ENCODE assay signal across 9 cellular contexts in the genomic region with DNA sequence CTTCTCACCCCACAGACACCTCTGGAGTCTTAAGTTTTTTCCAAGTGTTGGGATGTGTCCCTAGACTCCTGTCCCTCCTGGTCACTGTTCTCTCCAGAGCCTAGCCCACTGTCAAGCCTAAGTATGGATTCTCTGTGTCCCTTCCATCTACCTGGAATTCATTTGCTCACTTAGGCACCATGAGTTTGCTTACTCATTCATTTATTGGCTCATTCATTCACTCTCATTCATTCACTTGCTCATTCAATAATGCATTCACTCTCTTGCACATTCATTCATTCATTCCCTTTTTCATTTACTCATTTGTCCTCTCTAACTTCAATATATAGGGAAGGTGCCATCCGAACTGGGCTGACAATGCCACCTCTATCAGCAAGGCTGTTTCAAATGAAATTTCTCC. TPM values are rescaled to one million over a fixed set of nuclear protein-coding genes. Genes with fewer than 3 reads are reported as not detected.
A peak's percentile ranks its signal among the peaks of the same experiment; 100 is the strongest.
DNase-seq lines count a peak whose midpoint lies in the region; ATAC-seq and TF ChIP-seq lines count a peak whose summit lies in the region.
"Had no signal": no experiment of that assay in that cellular context is flagged by ENCODE, and none has a peak within 500 bp of the region (broad histone marks: within the 10 kb centered on the region; RNA-seq: fewer than 3 reads in every experiment).

No MANE protein-coding gene starts in this region.

- H3K27me3 ChIP-seq in smooth muscle cell (ENCODE audit: low read depth), result no peaks in the 10 kb centered on the region
- H3K27me3 ChIP-seq: body of pancreas had no signal

- H3K79me2 ChIP-seq in smooth muscle cell (ENCODE audit: low read depth), result peaks cover 33% of the 10 kb centered on the region

- peaks cover 47% of the 10 kb centered on the region for H3K4me1 ChIP-seq in smooth muscle cell (ENCODE audit: low read depth)

- POLR2A ChIA-PET in RWPE1 (lab: Yijun Ruan, JAX; ENCODE audit: low non-redundant PET), result interaction anchor here (1.5 to 7.6 kb wide), 2 partner anchors 15 to 23 kb away, joined by 6 to 56 read pairs; a partner anchor contains a TSS

- peak overlapping the region; percentile 86 for H3K9ac ChIP-seq in smooth muscle cell (ENCODE audit: low read depth)

- H3K27ac ChIP-seq in RWPE1 (peak overlapping the region; percentile 99), smooth muscle cell (ENCODE audit: low read depth) (peak overlapping the region; percentile 69)

- 100% methylated on average over 1 of the region's 1 CpG for WGBS in smooth muscle cell (ENCODE audit: low lambda C conversion rate)

- no peaks in the 10 kb centered on the region for H3K9me3 ChIP-seq in smooth muscle cell (replicated peaks; ENCODE audit: low read depth)
- H3K9me3 ChIP-seq: body of pancreas had no signal

- CTCF ChIA-PET in RWPE1 (lab: Yijun Ruan, JAX), result interaction anchor here (4.5 kb wide), 1 partner anchor 39 kb away, joined by 23 read pairs; no protein-coding TSS in a partner anchor

- TF ChIP-seq CTCF in RWPE1 (conservative IDR thresholded peaks at IDR 0.05; ENCODE audit: low read depth) (no peak), foreskin fibroblast (IDR thresholded peaks at IDR 0.05; ENCODE audit: low read depth, low read length) (no peak), smooth muscle cell (IDR thresholded peaks at IDR 0.05; ENCODE audit: borderline replicate concordance, insufficient read depth, poor library complexity, severe bottlenecking) (no peak)

- peaks cover 16% of the 10 kb centered on the region for H3F3A ChIP-seq in smooth muscle cell (ENCODE audit: low read depth)

- peak overlapping the region; percentile 99 for H3K4me2 ChIP-seq in smooth muscle cell

- no peak overlapping the region for H2AFZ ChIP-seq in smooth muscle cell (ENCODE audit: low read depth)

- H4K20me1 ChIP-seq in smooth muscle cell (ENCODE audit: low read depth), result no peaks in the 10 kb centered on the region

- ATAC-seq in GM18870 (IDR thresholded peaks at IDR 0.05; ENCODE audit: unreplicated experiment) (no peak), HG03460 (IDR thresholded peaks at IDR 0.05; ENCODE audit: unreplicated experiment) (no peak)
- ATAC-seq: body of pancreas had no signal

- peak overlapping the region; percentile 54 to 82 for H3K4me3 ChIP-seq in foreskin fibroblast (ENCODE audit: low read depth in 1 of 2, low read length in 2 of 2)
- H3K4me3 ChIP-seq in smooth muscle cell, result peak overlapping the region; percentile 79

- no peaks in the 10 kb centered on the region for H3K36me3 ChIP-seq in smooth muscle cell (ENCODE audit: low read depth)

- no peak for DNase-seq in RWPE1 (ENCODE audit: low spot score)
- no peak for DNase-seq in foreskin fibroblast
- no peak for DNase-seq in smooth muscle cell (lab: John Stamatoyannopoulos, UW; ENCODE audit: unreplicated experiment)
- no peak for DNase-seq in NCI-H1436 treated with DMSO at 0.1 percent for 48 hours (lab: John Stamatoyannopoulos, UW)
- DNase-seq: activated CD4-positive, alpha-beta T cell treated with anti-CD3 and anti-CD28 coated beads for 48 hours; DND-41 had no signal

RNA-seq across cellular contexts. Expression of a gene that starts 1.6 kb away (rescaled TPM):
- 198 and 238 TPM in 2 replicates for total RNA-seq in smooth muscle cell
- polyA plus RNA-seq in smooth muscle cell, result 302 and 358 TPM in 2 replicates

RNA-seq across cellular contexts. Expression of a gene that starts 4.8 kb away (rescaled TPM):
- 20.1 and 25.1 TPM in 2 replicates for total RNA-seq in smooth muscle cell
- 11.0 and 32.7 TPM in 2 replicates for polyA plus RNA-seq in smooth muscle cell

RNA-seq across cellular contexts. Expression of a gene that starts 15.9 kb away (rescaled TPM):
- total RNA-seq in smooth muscle cell, result 150 and 158 TPM in 2 replicates
- 474 and 498 TPM in 2 replicates for polyA plus RNA-seq in smooth muscle cell

RNA-seq across cellular contexts. Expression of a gene that starts 16.9 kb away (rescaled TPM):
- 8.3 TPM in 1 of 2 replicates, not detected in the other for total RNA-seq in smooth muscle cell
- 0.46 and 1.0 TPM in 2 replicates for polyA plus RNA-seq in smooth muscle cell

RNA-seq across cellular contexts. Expression of a gene that starts 22.5 kb away (rescaled TPM):
- 47.8 and 48.1 TPM in 2 replicates for total RNA-seq in smooth muscle cell
- polyA plus RNA-seq in smooth muscle cell, result 49.7 and 50.2 TPM in 2 replicates
